ENCODE assay signal across 18 cellular contexts in genomic region chr13:113960276-113960948, GRCh38. TPM values are rescaled to one million over a fixed set of nuclear protein-coding genes. Genes with fewer than 3 reads are reported as not detected.
DNase-seq lines count a peak whose midpoint lies in the region; ATAC-seq and TF ChIP-seq lines count a peak whose summit lies in the region.
"Had no signal": no experiment of that assay in that cellular context is flagged by ENCODE, and none has a peak within 500 bp of the region (broad histone marks: within the 10 kb centered on the region; RNA-seq: fewer than 3 reads in every experiment).

No MANE protein-coding gene starts in this region.

- H3K4me1 ChIP-seq in CD8-positive, alpha-beta T cell (ENCODE audit: insufficient read depth, low read length), result no peaks in the 10 kb centered on the region
- H3K4me1 ChIP-seq in thyroid gland, result peaks cover 5 to 9% of the 10 kb centered on the region in 2 donors
- H3K4me1 ChIP-seq: A549, BLaER1 had no signal

- H3K27ac Mint-ChIP-seq in activated naive CD4-positive, alpha-beta T cell treated with anti-CD3 and anti-CD28 coated beads, Interleukin-2, amount 50 U/mL, for 24 hours, result peak overlapping the region; percentile 52
- peak overlapping the region; percentile 28 for H3K27ac Mint-ChIP-seq in CD8-positive, alpha-beta T cell
- H3K27ac Mint-ChIP-seq: CD14-positive monocyte, GM23338 had no signal

- H3K36me3 Mint-ChIP-seq in activated naive CD4-positive, alpha-beta T cell treated with anti-CD3 and anti-CD28 coated beads, Interleukin-2, amount 50 U/mL, for 24 hours, result peaks cover 20% of the 10 kb centered on the region
- H3K36me3 Mint-ChIP-seq in CD8-positive, alpha-beta T cell, result peaks cover 19% of the 10 kb centered on the region

- no peak for DNase-seq in activated naive CD4-positive, alpha-beta T cell (lab: John Stamatoyannopoulos, UW)
- no peak for DNase-seq in CD8-positive, alpha-beta T cell
- DNase-seq in left colon (peak in 1 of 2 donors; percentile 2), thyroid gland (peak; percentile 58 to 61), epidermal melanocyte (ENCODE audit: insufficient read length, low spot score) (no peak)
- DNase-seq: DMS153, DMS79, GDM1, HCEC 1CT, IMR-90 had no signal

- no peak for TF ChIP-seq CTCF in CD8-positive, alpha-beta T cell (IDR thresholded peaks at IDR 0.05)
- no peak for TF ChIP-seq CTCF in thyroid gland (IDR thresholded peaks at IDR 0.05)

- POLR2A ChIA-PET in CD8-positive, alpha-beta T cell (lab: Charles Lee), result interaction anchor here (1.1 kb wide), 1 partner anchor 8 kb away, joined by 4 read pairs; no protein-coding TSS in a partner anchor

- WGBS in thyroid gland, 2 donors, result 49 to 52% methylated on average over 6 of the region's 6 CpGs

- intact Hi-C loops in CD8-positive, alpha-beta T cell (cut with DNase I, micrococcal nuclease), result no loop called here
- intact Hi-C loops in left colon (cut with DNase I, micrococcal nuclease) (no loop called here), thyroid gland (cut with DNase I) (no loop called here)

- no peaks in the 10 kb centered on the region for H3K4me1 Mint-ChIP-seq in activated naive CD4-positive, alpha-beta T cell treated with anti-CD3 and anti-CD28 coated beads, Interleukin-2, amount 50 U/mL, for 24 hours
- H3K4me1 Mint-ChIP-seq in CD8-positive, alpha-beta T cell (ENCODE audit: low read depth), result peaks cover 2% of the 10 kb centered on the region
- H3K4me1 Mint-ChIP-seq: CD14-positive monocyte, GM23338 had no signal

- H3K27me3 ChIP-seq in CD8-positive, alpha-beta T cell (ENCODE audit: insufficient read depth, low read length), result no peaks in the 10 kb centered on the region
- no peaks in the 10 kb centered on the region for H3K27me3 ChIP-seq in thyroid gland
- H3K27me3 ChIP-seq: BLaER1 had no signal

- no peak for ATAC-seq in CD8-positive, alpha-beta T cell
- ATAC-seq in left colon (peak; percentile 71), GM19467 (IDR thresholded peaks at IDR 0.05; ENCODE audit: unreplicated experiment) (no peak)
- ATAC-seq: A549, GM23338 had no signal

- no peaks in the 10 kb centered on the region for H3K27me3 Mint-ChIP-seq in activated naive CD4-positive, alpha-beta T cell treated with anti-CD3 and anti-CD28 coated beads, Interleukin-2, amount 50 U/mL, for 24 hours
- H3K27me3 Mint-ChIP-seq in CD8-positive, alpha-beta T cell (ENCODE audit: low read depth), result no peaks in the 10 kb centered on the region

- no peaks in the 10 kb centered on the region for H3K9me3 Mint-ChIP-seq in activated naive CD4-positive, alpha-beta T cell treated with anti-CD3 and anti-CD28 coated beads, Interleukin-2, amount 50 U/mL, for 24 hours
- H3K9me3 Mint-ChIP-seq in CD8-positive, alpha-beta T cell, result no peaks in the 10 kb centered on the region

- peaks cover 4% of the 10 kb centered on the region for H3K36me3 ChIP-seq in CD8-positive, alpha-beta T cell (ENCODE audit: insufficient read depth, low read length)
- H3K36me3 ChIP-seq in thyroid gland, result no peaks in the 10 kb centered on the region
- H3K36me3 ChIP-seq: BLaER1 had no signal

- no peaks in the 10 kb centered on the region for H3K9me3 ChIP-seq in CD8-positive, alpha-beta T cell (ENCODE audit: low read length)
- no peaks in the 10 kb centered on the region for H3K9me3 ChIP-seq in thyroid gland

- H3K4me3 ChIP-seq in CD8-positive, alpha-beta T cell (ENCODE audit: low read depth, low read length), result no peak overlapping the region
- no peak overlapping the region for H3K4me3 ChIP-seq in thyroid gland (replicated peaks in 1 of 3)
- H3K4me3 ChIP-seq: A549, BLaER1, GM23338 had no signal

- CTCF ChIA-PET in CD8-positive, alpha-beta T cell (lab: Charles Lee), result interaction anchor here (1.1 kb wide), 1 partner anchor 266 kb away, joined by 4 read pairs; no protein-coding TSS in a partner anchor

- no peak for TF ChIP-seq POLR2A in thyroid gland (IDR thresholded peaks at IDR 0.05)

- H3K27ac ChIP-seq in CD8-positive, alpha-beta T cell (ENCODE audit: low read depth, low read length), result no peak overlapping the region
- H3K27ac ChIP-seq in thyroid gland, result peak overlapping the region; percentile 27 to 77 (median 62)
- H3K27ac ChIP-seq: 22Rv1, A549, BLaER1 had no signal

- no peak overlapping the region for H3K4me3 Mint-ChIP-seq in activated naive CD4-positive, alpha-beta T cell treated with anti-CD3 and anti-CD28 coated beads, Interleukin-2, amount 50 U/mL, for 24 hours
- no peak overlapping the region for H3K4me3 Mint-ChIP-seq in CD8-positive, alpha-beta T cell
- H3K4me3 Mint-ChIP-seq: CD14-positive monocyte, GM23338 had no signal

RNA-seq across cellular contexts. Expression of gene C13orf46, which starts 13.5 kb away (rescaled TPM):
- total RNA-seq in CD8-positive, alpha-beta T cell, result 10 to 100 TPM; 12.1 to 16.8 TPM
- total RNA-seq in left colon, result 1 to 10 TPM in 1 of 2 donors, under 1 TPM in 1; 0.75 to 3.4 TPM
- total RNA-seq in thyroid gland, result 1 to 10 TPM in 3 of 4 donors, under 1 TPM in 1; 0.67 to 9.4 (median 4.3) TPM
- total RNA-seq: Daoy had no signal

Comparison
In these comparisons a context has a peak if more than half of its experiments do, and no peak if none do; other contexts are left out.
1. DNase-seq: peak in thyroid gland (2 of 2); none in activated naive CD4-positive, alpha-beta T cell (0 of 4), CD8-positive, alpha-beta T cell (0 of 7) and epidermal melanocyte (single experiment).